In the genomic region with DNA sequence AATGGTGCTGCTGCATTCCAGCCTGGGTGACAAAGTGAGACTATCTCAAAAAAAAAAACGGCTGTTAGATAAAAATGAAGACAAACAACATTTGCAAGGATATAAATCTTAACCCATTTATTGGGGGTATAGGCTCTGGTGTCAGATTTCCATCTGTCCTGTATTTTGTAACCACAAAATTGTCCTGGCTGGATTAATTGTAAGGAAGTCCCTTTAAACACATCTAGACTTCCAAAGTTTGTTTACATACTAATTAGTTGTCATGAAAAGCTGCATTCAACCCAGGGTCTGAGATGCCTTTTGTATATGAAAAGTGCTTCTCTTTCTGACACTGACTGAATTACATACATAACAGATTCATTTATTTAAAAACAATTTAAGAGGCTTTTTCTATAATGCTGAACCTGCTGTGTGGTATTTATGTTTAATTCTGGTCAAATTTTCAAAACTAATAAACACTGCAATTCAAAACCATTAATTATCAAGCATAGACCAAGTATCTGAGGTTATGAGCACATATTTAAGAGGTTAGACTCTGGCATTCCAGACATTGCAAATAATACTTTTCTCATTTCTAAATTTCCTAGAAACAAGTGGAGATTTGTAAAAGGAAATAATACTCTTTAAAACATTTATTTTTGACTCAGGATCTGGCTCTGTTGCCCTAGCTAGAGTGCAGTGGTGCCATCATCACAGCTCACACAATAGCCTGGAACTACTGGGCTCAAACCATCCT, we compare ENCODE assay signal across 15 cellular contexts. TPM values are rescaled to one million over a fixed set of nuclear protein-coding genes. Genes with fewer than 3 reads are reported as not detected.
DNase-seq lines count a peak whose midpoint lies in the region; FAIRE-seq and TF ChIP-seq lines count a peak whose summit lies in the region.
"Had no signal": no experiment of that assay in that cellular context is flagged by ENCODE, and none has a peak within 500 bp of the region (broad histone marks: within the 10 kb centered on the region; RNA-seq: fewer than 3 reads in every experiment).

No MANE protein-coding gene starts in this region.

- no peak overlapping the region for H3K56ac ChIP-seq in H9 (ENCODE audit: insufficient read length, low read depth, low read length)

- H2BK120ac ChIP-seq in H9 (ENCODE audit: low read depth, low read length, poor library complexity, severe bottlenecking) = no peak overlapping the region

- no peaks in the 10 kb centered on the region for H3K9me3 Mint-ChIP-seq in H9
- H3K9me3 Mint-ChIP-seq: activated naive CD8-positive, alpha-beta T cell treated with anti-CD3 and anti-CD28 coated beads, Interleukin-2, amount 10 ng/mL, durations not matched to agents 7 days and 5 days; stimulated activated memory B cell treated with anti-CD40 and anti-IgM and Interleukin-4, amounts not matched to agents 10 μg/mL and 1 μg/mL and 100 μg/mL, for 72 hours had no signal

- FAIRE-seq in endometrium (lab: Jason Lieb, UNC) = peak; percentile 51
- FAIRE-seq: H1 had no signal

- no peaks in the 10 kb centered on the region for H3K9me3 ChIP-seq in H9 (ENCODE audit: control insufficient read depth, low read depth, low read length)
- no peaks in the 10 kb centered on the region for H3K9me3 ChIP-seq in smooth muscle cell (replicated peaks; ENCODE audit: low read depth)

- H2BK15ac ChIP-seq in H9 (ENCODE audit: low read depth, low read length) = no peak overlapping the region

- H4K20me1 ChIP-seq in H9 (ENCODE audit: control insufficient read depth, insufficient read depth, insufficient read length) (no peaks in the 10 kb centered on the region), smooth muscle cell (ENCODE audit: low read depth) (peaks cover 5% of the 10 kb centered on the region)

- H3K27ac ChIP-seq in H9 (ENCODE audit: insufficient read length, low read depth, low read length) (no peak overlapping the region), smooth muscle cell (ENCODE audit: low read depth) (peak overlapping the region; percentile 69)

- no peaks in the 10 kb centered on the region for H3K27me3 ChIP-seq in H9 (ENCODE audit: insufficient read depth, low read length)
- no peaks in the 10 kb centered on the region for H3K27me3 ChIP-seq in smooth muscle cell (ENCODE audit: low read depth)

- H4K91ac ChIP-seq in H9 (ENCODE audit: insufficient read length, low read depth, low read length) = no peak overlapping the region

- H2BK5ac ChIP-seq in H9 (ENCODE audit: insufficient read length, low read length) = no peak overlapping the region

- no peak overlapping the region for H2AFZ ChIP-seq in H9 (ENCODE audit: low read length)
- H2AFZ ChIP-seq in smooth muscle cell (ENCODE audit: low read depth) = no peak overlapping the region

- no peak overlapping the region for H3K4me3 Mint-ChIP-seq in H9
- H3K4me3 Mint-ChIP-seq: activated naive CD8-positive, alpha-beta T cell treated with anti-CD3 and anti-CD28 coated beads, Interleukin-2, amount 10 ng/mL, durations not matched to agents 7 days and 5 days; CD4-positive, alpha-beta memory T cell; naive thymus-derived CD4-positive, alpha-beta T cell; stimulated activated memory B cell treated with anti-CD40 and anti-IgM and Interleukin-4, amounts not matched to agents 10 μg/mL and 1 μg/mL and 100 μg/mL, for 72 hours had no signal

- no peaks in the 10 kb centered on the region for H3K79me2 ChIP-seq in H9 (ENCODE audit: insufficient read depth, low read length)
- H3K79me2 ChIP-seq in smooth muscle cell (ENCODE audit: low read depth) = no peaks in the 10 kb centered on the region

- H3K23ac ChIP-seq in H9 (ENCODE audit: insufficient read length, low read depth, low read length) = no peak overlapping the region

- no peaks in the 10 kb centered on the region for H3K23me2 ChIP-seq in H9 (ENCODE audit: insufficient read length, low read depth, low read length, poor library complexity, severe bottlenecking)

- H3K79me1 ChIP-seq in H9 (ENCODE audit: insufficient read depth, low read depth, low read length, poor library complexity, severe bottlenecking) = no peaks in the 10 kb centered on the region

- H4K8ac ChIP-seq in H9 (replicated peaks; ENCODE audit: insufficient read length, low read depth, low read length) = no peak overlapping the region

- no peak overlapping the region for H4K5ac ChIP-seq in H9 (ENCODE audit: insufficient read length, low read depth, low read length)

- H3K9ac ChIP-seq in H9 (ENCODE audit: extremely low read depth, insufficient read length, low read length) (no peak overlapping the region), smooth muscle cell (ENCODE audit: low read depth) (no peak overlapping the region)

- H3K36me3 ChIP-seq in smooth muscle cell (ENCODE audit: low read depth) = no peaks in the 10 kb centered on the region

- no peaks in the 10 kb centered on the region for H3F3A ChIP-seq in smooth muscle cell (ENCODE audit: low read depth)

- no peaks in the 10 kb centered on the region for H3K27me3 Mint-ChIP-seq in H9 (ENCODE audit: low read depth)
- H3K27me3 Mint-ChIP-seq: CD4-positive, alpha-beta memory T cell; stimulated activated memory B cell treated with anti-CD40 and anti-IgM and Interleukin-4, amounts not matched to agents 10 μg/mL and 1 μg/mL and 100 μg/mL, for 72 hours had no signal

- no peak overlapping the region for H3K4me3 ChIP-seq in smooth muscle cell

- H3K27ac Mint-ChIP-seq in H9 = peak overlapping the region in 2 of 3 experiments; percentile 59 to 61; a peak in 3 of 7 replicates
- H3K27ac Mint-ChIP-seq: activated naive CD8-positive, alpha-beta T cell treated with anti-CD3 and anti-CD28 coated beads, Interleukin-2, amount 10 ng/mL, durations not matched to agents 7 days and 5 days; CD4-positive, alpha-beta memory T cell; naive thymus-derived CD4-positive, alpha-beta T cell; stimulated activated memory B cell treated with anti-CD40 and anti-IgM and Interleukin-4, amounts not matched to agents 10 μg/mL and 1 μg/mL and 100 μg/mL, for 72 hours had no signal

- H3K4me1 Mint-ChIP-seq in H9 = peaks cover 21 to 25% of the 10 kb centered on the region in 2 experiments
- H3K4me1 Mint-ChIP-seq: activated naive CD8-positive, alpha-beta T cell treated with anti-CD3 and anti-CD28 coated beads, Interleukin-2, amount 10 ng/mL, durations not matched to agents 7 days and 5 days; CD4-positive, alpha-beta memory T cell; naive thymus-derived CD4-positive, alpha-beta T cell; stimulated activated memory B cell treated with anti-CD40 and anti-IgM and Interleukin-4, amounts not matched to agents 10 μg/mL and 1 μg/mL and 100 μg/mL, for 72 hours had no signal

- H3K14ac ChIP-seq in H9 (ENCODE audit: insufficient read depth, low read length) = no peak overlapping the region

- WGBS in H9 (ENCODE audit: extremely low coverage, insufficient read length, low lambda C conversion rate) = no CpG with 5 or more reads among the region's 1 CpG
- WGBS in smooth muscle cell (ENCODE audit: low lambda C conversion rate) = 20% methylated on average over 1 of the region's 1 CpG

- H3K36me3 Mint-ChIP-seq in H9 (ENCODE audit: insufficient read depth in 1 of 3, low read depth in 3 of 3) = no peaks in the 10 kb centered on the region
- H3K36me3 Mint-ChIP-seq: activated naive CD8-positive, alpha-beta T cell treated with anti-CD3 and anti-CD28 coated beads, Interleukin-2, amount 10 ng/mL, durations not matched to agents 7 days and 5 days had no signal

- no peak overlapping the region for H2AK5ac ChIP-seq in H9 (ENCODE audit: insufficient read length, low read length)

- H3K4me1 ChIP-seq in H9 (ENCODE audit: insufficient read depth, low read length) (no peaks in the 10 kb centered on the region; the same call in 1 of the 2 replicates), smooth muscle cell (ENCODE audit: low read depth) (peaks cover 17% of the 10 kb centered on the region)

- H2BK20ac ChIP-seq in H9 (ENCODE audit: low read depth, low read length, poor library complexity, severe bottlenecking) = no peak overlapping the region

- H3K4me2 ChIP-seq in H9 (ENCODE audit: insufficient read depth, insufficient read length, low read length) (no peak overlapping the region), smooth muscle cell (peak overlapping the region; percentile 25)

- no peak overlapping the region for H3K18ac ChIP-seq in H9 (ENCODE audit: insufficient read length, low read depth, low read length)

- no peak overlapping the region for H3K4ac ChIP-seq in H9 (ENCODE audit: low read depth, low read length)

- no peak overlapping the region for H2BK12ac ChIP-seq in H9 (ENCODE audit: insufficient read length, low read depth, low read length)

- DNase-seq in H9 (no peak), NCI-H526 (lab: John Stamatoyannopoulos, UW) (peak; percentile 65 to 81), smooth muscle cell (lab: John Stamatoyannopoulos, UW; ENCODE audit: unreplicated experiment) (no peak), NCI-H1694 (lab: John Stamatoyannopoulos, UW) (no peak), COLO668 (lab: John Stamatoyannopoulos, UW; ENCODE audit: unreplicated experiment) (no peak), HUDEP-2 (lab: John Stamatoyannopoulos, UW; ENCODE audit: unreplicated experiment in 76 of 76) (no peak), AG20443 (ENCODE audit: low spot score) (no peak)
- DNase-seq: activated naive CD8-positive, alpha-beta T cell treated with anti-CD3 and anti-CD28 coated beads, Interleukin-2, amount 10 ng/mL, durations not matched to agents 7 days and 5 days; CD4-positive, alpha-beta memory T cell; KG1; naive thymus-derived CD4-positive, alpha-beta T cell; right cardiac atrium had no signal

- TF ChIP-seq CTCF in H9 (conservative IDR thresholded peaks at IDR 0.05) = no peak
- TF ChIP-seq CTCF in smooth muscle cell (IDR thresholded peaks at IDR 0.05; ENCODE audit: borderline replicate concordance, insufficient read depth, poor library complexity, severe bottlenecking) = no peak

- no peak overlapping the region for H3T11ph ChIP-seq in H9 (ENCODE audit: low read length)

RNA-seq across cellular contexts. Expression of a gene that starts 17.5 kb away (rescaled TPM):
- total RNA-seq in H9 (2021) (104 and 109 TPM in 2 replicates), smooth muscle cell (98.0 and 107 TPM in 2 replicates)
- polyA plus RNA-seq in smooth muscle cell = 88.8 and 128 TPM in 2 replicates

Comparison
In these comparisons a context has a peak if more than half of its experiments do, and no peak if none do; other contexts are left out.
1. DNase-seq: peak in NCI-H526 (2 of 2); none in H9 (single experiment), smooth muscle cell (single experiment), NCI-H1694 (single experiment), COLO668 (single experiment), HUDEP-2 (0 of 76) and AG20443 (single experiment).